ENCODE assay signal across 13 cellular contexts in genomic region chr6:11215773-11216172, GRCh38. TPM values are rescaled to one million over a fixed set of nuclear protein-coding genes. Genes with fewer than 3 reads are reported as not detected.
DNase-seq lines count a peak whose midpoint lies in the region; ATAC-seq, FAIRE-seq and TF ChIP-seq lines count a peak whose summit lies in the region.
"Had no signal": no experiment of that assay in that cellular context is flagged by ENCODE, and none has a peak within 500 bp of the region (broad histone marks: within the 10 kb centered on the region; RNA-seq: fewer than 3 reads in every experiment).

No MANE protein-coding gene starts in this region.

- no peak overlapping the region for H3K4me3 ChIP-seq in right atrium auricular region
- peak overlapping the region; percentile 18 to 21 for H3K4me3 ChIP-seq in kidney (ENCODE audit: low read length in 2 of 2)
- peak overlapping the region; percentile 9 for H3K4me3 ChIP-seq in psoas muscle

- H3K36me3 ChIP-seq in right atrium auricular region = peaks cover 12% of the 10 kb centered on the region
- H3K36me3 ChIP-seq in kidney (ENCODE audit: control insufficient read depth in 1 of 2, insufficient read depth in 2 of 2, low read length in 2 of 2) = peaks cover 5 to 13% of the 10 kb centered on the region in 2 donors
- H3K36me3 ChIP-seq in psoas muscle (ENCODE audit: insufficient read depth in 1 of 2, low read depth in 1 of 2) = peaks cover 0 to 8% of the 10 kb centered on the region in 2 donors

- H3K27ac ChIP-seq in right atrium auricular region = peak overlapping the region; percentile 91 to 92
- H3K27ac ChIP-seq in kidney (ENCODE audit: low read depth in 2 of 2, low read length in 2 of 2) = peak overlapping the region; percentile 60 to 93
- peak overlapping the region; percentile 71 for H3K27ac ChIP-seq in psoas muscle

- TF ChIP-seq CTCF in right atrium auricular region (IDR thresholded peaks at IDR 0.05) = no peak
- no peak for TF ChIP-seq CTCF in kidney (IDR thresholded peaks at IDR 0.05; ENCODE audit: borderline replicate concordance, extremely low read depth, insufficient read depth)
- no peak for TF ChIP-seq CTCF in psoas muscle (IDR thresholded peaks at IDR 0.05)
- TF ChIP-seq CTCF in progenitor cell of endocrine pancreas (IDR thresholded peaks at IDR 0.05; ENCODE audit: unreplicated experiment) = no peak

- H3K9ac ChIP-seq in kidney (ENCODE audit: low read length in 2 of 2) = peak overlapping the region in 1 of 2 donors; percentile 20

- H3K4me3 Mint-ChIP-seq in progenitor cell of endocrine pancreas (ENCODE audit: low read depth) = no peak overlapping the region

- no peaks in the 10 kb centered on the region for H3K9me3 Mint-ChIP-seq in progenitor cell of endocrine pancreas (ENCODE audit: low read depth)

- H3K9me3 ChIP-seq in right atrium auricular region = no peaks in the 10 kb centered on the region
- H3K9me3 ChIP-seq in kidney (ENCODE audit: control insufficient read depth in 1 of 2, low read length in 2 of 2) = no peaks in the 10 kb centered on the region
- H3K9me3 ChIP-seq in psoas muscle = no peaks in the 10 kb centered on the region

- peaks cover 13% of the 10 kb centered on the region for H3K27me3 Mint-ChIP-seq in progenitor cell of endocrine pancreas

- FAIRE-seq in kidney (lab: Jason Lieb, UNC) = no peak
- FAIRE-seq: H54 had no signal

- H3K4me1 ChIP-seq in right atrium auricular region = peaks cover 0 to 100% of the 10 kb centered on the region in 2 donors
- peaks cover 77% of the 10 kb centered on the region in 2 donors for H3K4me1 ChIP-seq in kidney (ENCODE audit: control insufficient read depth in 1 of 2, insufficient read depth in 1 of 2, low read depth in 1 of 2, low read length in 2 of 2)
- peaks cover 59% of the 10 kb centered on the region for H3K4me1 ChIP-seq in psoas muscle

- intact Hi-C loops in Right ventricle myocardium inferior (cut with DNase I) = no loop called here
- intact Hi-C loops in kidney (cut with DNase I) = no loop called here
- intact Hi-C loops in psoas muscle (cut with DNase I) = no loop called here

- ATAC-seq in Right ventricle myocardium inferior = no peak
- peak in 2 of 4 donors; percentile 21 to 25 for ATAC-seq in psoas muscle
- ATAC-seq in GM19351 (IDR thresholded peaks at IDR 0.05; ENCODE audit: unreplicated experiment) = no peak
- ATAC-seq in HG02970 (IDR thresholded peaks at IDR 0.05; ENCODE audit: low FRiP score, unreplicated experiment) = no peak
- ATAC-seq: esophagus mucosa had no signal

- 48 to 65% (median 49%) methylated on average over 7 of the region's 7 CpGs for WGBS in psoas muscle, 3 donors

- H3K27me3 ChIP-seq in right atrium auricular region (no peaks in the 10 kb centered on the region), psoas muscle (ENCODE audit: insufficient read depth in 3 of 3, low read length in 2 of 3) (no peaks in the 10 kb centered on the region)

- no peak overlapping the region for H3K27ac Mint-ChIP-seq in progenitor cell of endocrine pancreas

- peaks cover 19% of the 10 kb centered on the region for H3K36me3 Mint-ChIP-seq in progenitor cell of endocrine pancreas (ENCODE audit: insufficient read depth)

- DNase-seq in right atrium auricular region (ENCODE audit: low spot score) = no peak
- DNase-seq in Right ventricle myocardium inferior (ENCODE audit: missing footprints) = no peak
- DNase-seq in kidney = no peak
- DNase-seq in psoas muscle = no peak
- DNase-seq in progenitor cell of endocrine pancreas (ENCODE audit: low spot score, unreplicated experiment) = no peak
- DNase-seq in stimulated activated CD4-positive, alpha-beta T cell treated with anti-CD3 and anti-CD28 coated beads, Interleukin-4, amount 100 ng/mL, for 1 hour = no peak
- DNase-seq: NCI-H1105; SIG-M5; stimulated activated CD4-positive, alpha-beta T cell treated with anti-CD3 and anti-CD28 coated beads, Interleukin-4, amount 100 ng/mL, for 4 hours had no signal

- H3K4me1 Mint-ChIP-seq in progenitor cell of endocrine pancreas (ENCODE audit: low read depth) = peaks cover 35% of the 10 kb centered on the region

RNA-seq across cellular contexts. Expression of gene NEDD9, which starts 16.7 kb away (rescaled TPM):
- 10 to 100 TPM; 47.3 to 56.2 TPM for total RNA-seq in right atrium auricular region
- 29.3 TPM for total RNA-seq in Right ventricle myocardium inferior
- total RNA-seq in kidney = 101 TPM
- 19.2 TPM for polyA plus RNA-seq in kidney (ENCODE audit: insufficient read depth, low read depth, low replicate concordance)
- 10 to 100 TPM; 11.2 to 15.7 (median 12.8) TPM for total RNA-seq in psoas muscle
- polyA plus RNA-seq in psoas muscle = 10 to 100 TPM in 1 of 3 donors, 1 to 10 TPM in 2; 9.0 to 11.0 (median 10.0) TPM
- 13.6 and 14.1 TPM in 2 replicates for total RNA-seq in progenitor cell of endocrine pancreas

Comparison
In these comparisons a context has a peak if more than half of its experiments do, and no peak if none do; other contexts are left out.
1. H3K4me3 ChIP-seq: peak in kidney (2 of 2) and psoas muscle (single experiment); none in right atrium auricular region (0 of 2).
2. Peak in every context shown above with its lines, with median percentiles within 50 percentile points of each other: H3K27ac ChIP-seq.